ENCODE assay signal across 34 cellular contexts in genomic region chr7:121456015-121456414, GRCh38.
"Had no signal": no experiment of that assay in that cellular context is flagged by ENCODE, and none has a peak within 500 bp of the region (broad histone marks: within the 10 kb centered on the region; RNA-seq: fewer than 3 reads in every experiment).

No MANE protein-coding gene starts in this region.

- H3K4me3 Mint-ChIP-seq: activated CD4-positive, alpha-beta memory T cell treated with anti-CD3 and anti-CD28 coated beads for 36 hours; activated CD4-positive, alpha-beta T cell treated with anti-CD3 and anti-CD28 coated beads for 36 hours; activated CD4-positive, alpha-beta T cell treated with anti-CD3 and anti-CD28 coated beads, Interleukin-2, amount 10 ng/mL, durations not matched to agents 24 days and 14 days; activated CD8-positive, alpha-beta memory T cell treated with anti-CD3 and anti-CD28 coated beads, Interleukin-2, amount 10 ng/mL, durations not matched to agents 7 days and 5 days; activated CD8-positive, alpha-beta T cell treated with anti-CD3 and anti-CD28 coated beads, Interleukin-2, amount 10 ng/mL, durations not matched to agents 7 days and 5 days; activated naive CD4-positive, alpha-beta T cell treated with anti-CD3 and anti-CD28 coated beads for 36 hours; activated naive CD8-positive, alpha-beta T cell treated with anti-CD3 and anti-CD28 coated beads, Interleukin-2, amount 10 ng/mL, durations not matched to agents 7 days and 5 days; activated T-helper 1 cell treated with anti-CD3 and anti-CD28 coated beads, Interleukin-12 subunit alpha, Interleukin-12 subunit beta, Interleukin-2, Interleukin-4 antibody, amounts not matched to agents 30 ng/mL and 10 ng/mL and 1 ng/mL, durations not matched to agents 14 hours and 24 hours and 36 hours; brain; T-helper 17 cell; T-helper 2 cell treated with Interferon-gamma antibody and Interleukin-4, amounts not matched to agents 5 μg/mL and 100 μg/mL, for 36 hours had no signal

- H3K4me3 ChIP-seq: ascending aorta, breast epithelium, cardiac muscle cell, colonic mucosa, gastrocnemius medialis, heart left ventricle had no signal

- H3K36me3 Mint-ChIP-seq: activated CD4-positive, alpha-beta memory T cell treated with anti-CD3 and anti-CD28 coated beads for 36 hours; activated naive CD4-positive, alpha-beta T cell treated with anti-CD3 and anti-CD28 coated beads, Interleukin-2, amount 50 U/mL, for 72 hours; activated naive CD8-positive, alpha-beta T cell treated with anti-CD3 and anti-CD28 coated beads, Interleukin-2, amount 10 ng/mL, durations not matched to agents 7 days and 5 days; brain had no signal

- H3K27ac Mint-ChIP-seq: activated CD4-positive, alpha-beta memory T cell treated with anti-CD3 and anti-CD28 coated beads for 36 hours; activated CD4-positive, alpha-beta T cell treated with anti-CD3 and anti-CD28 coated beads for 36 hours; activated CD4-positive, alpha-beta T cell treated with anti-CD3 and anti-CD28 coated beads, Interleukin-2, amount 10 ng/mL, durations not matched to agents 24 days and 14 days; activated CD8-positive, alpha-beta memory T cell treated with anti-CD3 and anti-CD28 coated beads, Interleukin-2, amount 10 ng/mL, durations not matched to agents 7 days and 5 days; activated CD8-positive, alpha-beta T cell treated with anti-CD3 and anti-CD28 coated beads, Interleukin-2, amount 10 ng/mL, durations not matched to agents 7 days and 5 days; activated naive CD4-positive, alpha-beta T cell treated with anti-CD3 and anti-CD28 coated beads for 36 hours; activated naive CD8-positive, alpha-beta T cell treated with anti-CD3 and anti-CD28 coated beads, Interleukin-2, amount 10 ng/mL, durations not matched to agents 7 days and 5 days; activated T-helper 1 cell treated with anti-CD3 and anti-CD28 coated beads, Interleukin-12 subunit alpha, Interleukin-12 subunit beta, Interleukin-2, Interleukin-4 antibody, amounts not matched to agents 30 ng/mL and 10 ng/mL and 1 ng/mL, durations not matched to agents 14 hours and 24 hours and 36 hours; activated T-helper 2 cell treated with anti-CD3 and anti-CD28 coated beads, Interferon-gamma antibody, Interleukin-2, Interleukin-4, amounts not matched to agents 10 μg/mL and 5 μg/mL and 100 μg/mL, durations not matched to agents 14 hours and 24 hours and 36 hours; brain; T-helper 17 cell; T-helper 2 cell treated with Interferon-gamma antibody and Interleukin-4, amounts not matched to agents 5 μg/mL and 100 μg/mL, for 36 hours had no signal

- H3K27me3 ChIP-seq: ascending aorta, breast epithelium, cardiac muscle cell, colonic mucosa, gastrocnemius medialis, heart left ventricle had no signal

- DNase-seq: activated CD4-positive, alpha-beta memory T cell treated with anti-CD3 and anti-CD28 coated beads for 36 hours; activated CD4-positive, alpha-beta T cell treated with anti-CD3 and anti-CD28 coated beads for 36 hours; activated CD4-positive, CD25-positive, alpha-beta regulatory T cell; activated CD4-positive, CD25-positive, alpha-beta regulatory T cell treated with anti-CD3 and anti-CD28 coated beads, Interleukin-2, amount 50 U/mL, for 72 hours; activated CD8-positive, alpha-beta memory T cell treated with anti-CD3 and anti-CD28 coated beads, Interleukin-2, amount 10 ng/mL, durations not matched to agents 7 days and 5 days; activated CD8-positive, alpha-beta memory T cell treated with anti-CD3 and anti-CD28 coated beads, Interleukin-2, amount 50 U/mL, for 4 hours; activated CD8-positive, alpha-beta T cell treated with anti-CD3 and anti-CD28 coated beads, Interleukin-2, amount 10 ng/mL, durations not matched to agents 7 days and 5 days; activated effector memory CD4-positive, alpha-beta T cell treated with anti-CD3 and anti-CD28 coated beads, Interleukin-2, amount 50 U/mL, for 16 hours; activated naive CD4-positive, alpha-beta T cell treated with anti-CD3 and anti-CD28 coated beads for 36 hours; activated naive CD8-positive, alpha-beta T cell treated with anti-CD3 and anti-CD28 coated beads, Interleukin-2, amount 10 ng/mL, durations not matched to agents 7 days and 5 days; activated T-cell treated with anti-CD3 and anti-CD28 coated beads, Interleukin-2, amount 50 U/mL, for 1 hour; activated T-cell treated with anti-CD3 and anti-CD28 coated beads, Interleukin-2, amount 50 U/mL, for 48 hours; central memory CD4-positive, alpha-beta T cell; cerebellar nuclear complex; effector CD8-positive, alpha-beta T cell; foreskin fibroblast; gastrocnemius medialis; glutamatergic neuron; heart left ventricle; T-helper 1 cell; T-helper 17 cell; T1000; WERI-Rb-1 had no signal

- H3K4me1 Mint-ChIP-seq: activated CD4-positive, alpha-beta T cell treated with anti-CD3 and anti-CD28 coated beads for 36 hours; activated CD4-positive, alpha-beta T cell treated with anti-CD3 and anti-CD28 coated beads, Interleukin-2, amount 10 ng/mL, durations not matched to agents 24 days and 14 days; activated CD8-positive, alpha-beta memory T cell treated with anti-CD3 and anti-CD28 coated beads, Interleukin-2, amount 10 ng/mL, durations not matched to agents 7 days and 5 days; activated naive CD8-positive, alpha-beta T cell treated with anti-CD3 and anti-CD28 coated beads, Interleukin-2, amount 10 ng/mL, durations not matched to agents 7 days and 5 days; brain had no signal

- ATAC-seq: activated CD4-positive, alpha-beta T cell treated with anti-CD3 and anti-CD28 coated beads for 36 hours; activated CD8-positive, alpha-beta memory T cell treated with anti-CD3 and anti-CD28 coated beads, Interleukin-2, amount 10 ng/mL, durations not matched to agents 7 days and 5 days; activated CD8-positive, alpha-beta T cell treated with anti-CD3 and anti-CD28 coated beads, Interleukin-2, amount 10 ng/mL, durations not matched to agents 7 days and 5 days; activated naive CD4-positive, alpha-beta T cell treated with anti-CD3 and anti-CD28 coated beads, Interleukin-2, amount 50 U/mL, for 72 hours; esophagus mucosa; gastrocnemius medialis; heart left ventricle; T-helper 17 cell had no signal

- H3K27me3 Mint-ChIP-seq: activated naive CD8-positive, alpha-beta T cell treated with anti-CD3 and anti-CD28 coated beads, Interleukin-2, amount 10 ng/mL, durations not matched to agents 7 days and 5 days; brain had no signal

- H3K9me3 Mint-ChIP-seq: activated CD4-positive, alpha-beta memory T cell treated with anti-CD3 and anti-CD28 coated beads for 36 hours; activated naive CD4-positive, alpha-beta T cell treated with anti-CD3 and anti-CD28 coated beads for 36 hours; activated naive CD8-positive, alpha-beta T cell treated with anti-CD3 and anti-CD28 coated beads, Interleukin-2, amount 10 ng/mL, durations not matched to agents 7 days and 5 days; T-helper 2 cell treated with Interferon-gamma antibody and Interleukin-4, amounts not matched to agents 5 μg/mL and 100 μg/mL, for 36 hours had no signal

- H3K36me3 ChIP-seq: ascending aorta, breast epithelium, cardiac muscle cell, colonic mucosa, gastrocnemius medialis, heart left ventricle, WERI-Rb-1 had no signal

- H3K4me1 ChIP-seq: ascending aorta, breast epithelium, colonic mucosa, gastrocnemius medialis, heart left ventricle had no signal

- H3K9me3 ChIP-seq: ascending aorta, breast epithelium, colonic mucosa, gastrocnemius medialis, heart left ventricle had no signal

- H3K27ac ChIP-seq: ascending aorta, cardiac muscle cell, colonic mucosa, gastrocnemius medialis, heart left ventricle, WERI-Rb-1 had no signal
